ENCODE assay signal across 13 cellular contexts in the genomic region with DNA sequence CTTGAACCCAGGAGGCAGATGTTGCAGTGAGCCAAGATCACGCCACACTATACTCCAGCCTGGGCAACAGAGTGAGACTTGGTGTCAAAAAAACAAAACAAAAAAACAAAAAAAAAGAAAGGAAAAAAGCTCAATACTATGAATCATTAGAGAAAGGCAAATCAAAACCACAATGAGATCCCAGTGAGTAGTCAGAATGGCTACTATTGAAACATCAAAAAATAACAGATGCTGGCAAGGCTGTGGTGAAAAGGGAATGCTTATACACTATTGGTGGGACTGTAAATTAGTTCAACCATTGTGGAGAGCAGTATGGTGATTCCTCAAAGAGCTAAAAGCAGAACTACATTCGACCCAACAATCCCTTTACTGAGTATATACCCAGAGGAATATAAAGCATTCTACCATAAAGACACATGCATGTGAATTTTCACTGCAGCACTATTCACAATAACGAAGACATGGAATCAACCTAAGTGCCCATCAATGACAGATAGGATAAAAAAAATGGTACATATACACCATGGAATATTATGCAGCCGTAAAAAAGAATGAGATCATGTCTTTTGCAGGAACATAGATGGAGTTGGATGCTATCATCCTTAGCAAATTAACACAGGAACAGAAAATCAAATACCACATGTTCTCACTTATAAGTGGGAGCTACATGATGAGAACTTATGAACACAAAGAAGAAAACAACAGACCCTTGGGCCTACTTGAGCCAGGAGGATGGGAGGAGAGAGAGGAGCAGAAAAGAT.
A peak's percentile ranks its signal among the peaks of the same experiment; 100 is the strongest.
DNase-seq lines count a peak whose midpoint lies in the region; ATAC-seq and TF ChIP-seq lines count a peak whose summit lies in the region.
"Had no signal": no experiment of that assay in that cellular context is flagged by ENCODE, and none has a peak within 500 bp of the region (broad histone marks: within the 10 kb centered on the region; RNA-seq: fewer than 3 reads in every experiment).

No MANE protein-coding gene starts in this region.

- H3K27ac Mint-ChIP-seq in osteocyte (ENCODE audit: unreplicated experiment): no peak overlapping the region

- peaks cover 2% of the 10 kb centered on the region for H3K27me3 Mint-ChIP-seq in osteocyte (ENCODE audit: unreplicated experiment)

- H3K9me3 ChIP-seq in aorta (ENCODE audit: control insufficient read depth, low read length): no peaks in the 10 kb centered on the region
- H3K9me3 ChIP-seq in ascending aorta: peaks cover 0 to 2% of the 10 kb centered on the region in 2 donors
- H3K9me3 ChIP-seq: Caco-2 had no signal

- H3K36me3 ChIP-seq in aorta (ENCODE audit: control insufficient read depth in 1 of 2, insufficient read depth in 2 of 2, low read length in 1 of 2): no peaks in the 10 kb centered on the region
- H3K36me3 ChIP-seq in ascending aorta: no peaks in the 10 kb centered on the region

- peaks cover 11% of the 10 kb centered on the region for H3K9me3 Mint-ChIP-seq in osteocyte (ENCODE audit: unreplicated experiment)

- H3K4me3 Mint-ChIP-seq in osteocyte (ENCODE audit: unreplicated experiment): no peak overlapping the region
- H3K4me3 Mint-ChIP-seq: CD8-positive, alpha-beta memory T cell had no signal

- H3K4me1 Mint-ChIP-seq in osteocyte (ENCODE audit: unreplicated experiment): peaks cover 2% of the 10 kb centered on the region

- H3K4me1 ChIP-seq in aorta (ENCODE audit: control insufficient read depth in 1 of 2, insufficient read depth in 2 of 2, low read length in 2 of 2) (peaks cover 0 to 3% of the 10 kb centered on the region in 2 donors), ascending aorta (no peaks in the 10 kb centered on the region)
- H3K4me1 ChIP-seq: Caco-2 had no signal

- TF ChIP-seq CTCF in C4-2B (conservative IDR thresholded peaks at IDR 0.05): no peak
- no peak for TF ChIP-seq CTCF in ascending aorta (IDR thresholded peaks at IDR 0.05)
- TF ChIP-seq CTCF in dorsolateral prefrontal cortex (IDR thresholded peaks at IDR 0.05 in 54 of 56, conservative IDR thresholded peaks at IDR 0.05 in 2 of 56; ENCODE audit: low read depth in 1 of 56, partially characterized antibody in 56 of 56): no peak
- no peak for TF ChIP-seq CTCF in osteocyte (IDR thresholded peaks at IDR 0.05)

- no peak for ATAC-seq in aorta (ENCODE audit: low FRiP score)
- ATAC-seq: HCT116 had no signal

- H3K4me3 ChIP-seq in aorta (ENCODE audit: low read length in 2 of 2) (no peak overlapping the region), ascending aorta (no peak overlapping the region), dorsolateral prefrontal cortex (no peak overlapping the region)

- H3K36me3 Mint-ChIP-seq in osteocyte (ENCODE audit: unreplicated experiment): peaks cover 2% of the 10 kb centered on the region

- intact Hi-C loops in aorta (cut with DNase I): no loop called here
- intact Hi-C loops in ascending aorta (cut with DNase I): no loop called here
- intact Hi-C loops in dorsolateral prefrontal cortex (cut with DNase I): no loop called here

- H3K27ac ChIP-seq in C4-2B: peak overlapping the region; percentile 18; the same call in 1 of the 2 replicates
- no peak overlapping the region for H3K27ac ChIP-seq in aorta (ENCODE audit: low read depth in 1 of 2, low read length in 2 of 2)
- H3K27ac ChIP-seq in ascending aorta: no peak overlapping the region
- H3K27ac ChIP-seq in dorsolateral prefrontal cortex: no peak overlapping the region

- 91 to 93% methylated on average over 4 of the region's 4 CpGs for WGBS in aorta, 2 donors

- DNase-seq in LHCN-M2 (ENCODE audit: low read depth) (peak; percentile 70), astrocyte of the hippocampus (ENCODE audit: low read depth, low spot score) (peak; percentile 44), iris pigment epithelial cell (ENCODE audit: low read depth) (peak; percentile 10), aorta (no peak), ascending aorta (ENCODE audit: low spot score in 2 of 2) (no peak), dorsolateral prefrontal cortex (no peak), osteocyte (ENCODE audit: extremely low spot score, unreplicated experiment) (no peak)
- DNase-seq: Caco-2; CD8-positive, alpha-beta memory T cell; DND-41; GDM1 had no signal

- H3K27me3 ChIP-seq in aorta (ENCODE audit: control insufficient read depth in 1 of 2, insufficient read depth in 2 of 2, low read length in 1 of 2) (no peaks in the 10 kb centered on the region), ascending aorta (no peaks in the 10 kb centered on the region), dorsolateral prefrontal cortex (no peaks in the 10 kb centered on the region)

Comparison
In these comparisons a context has a peak if more than half of its experiments do, and no peak if none do; other contexts are left out.
1. DNase-seq: peak in LHCN-M2 (single experiment), astrocyte of the hippocampus (single experiment) and iris pigment epithelial cell (single experiment); none in aorta (0 of 2), ascending aorta (0 of 2), dorsolateral prefrontal cortex (0 of 10) and osteocyte (single experiment).